Comparison of ENCODE assay signal across 16 cellular contexts in the genomic region with DNA sequence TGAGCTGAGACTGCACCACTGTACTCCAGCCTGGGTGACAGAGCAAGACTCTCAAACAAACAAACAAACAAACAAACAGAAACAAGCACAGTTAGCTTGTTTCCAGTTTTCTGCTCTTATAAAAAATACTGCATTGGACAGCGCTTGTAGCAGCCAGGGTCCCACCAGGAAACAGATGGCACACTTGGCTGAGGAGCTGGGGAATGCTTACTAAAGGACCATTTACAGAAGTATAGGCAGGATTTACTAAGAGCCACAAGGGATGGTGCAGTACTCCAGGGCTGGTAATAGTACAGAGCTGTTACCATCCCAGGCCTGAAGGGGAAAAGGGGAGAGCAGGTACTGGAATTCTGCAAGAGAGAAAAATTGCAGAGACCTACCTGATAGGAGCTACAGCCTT.
"Had no signal": no experiment of that assay in that cellular context is flagged by ENCODE, and none has a peak within 500 bp of the region (broad histone marks: within the 10 kb centered on the region; RNA-seq: fewer than 3 reads in every experiment).

No MANE protein-coding gene starts in this region.

- ATAC-seq: activated CD8-positive, alpha-beta T cell treated with anti-CD3 and anti-CD28 coated beads for 36 hours; body of pancreas; psoas muscle; T-helper 17 cell; upper lobe of right lung had no signal

- H3K27ac Mint-ChIP-seq: activated CD8-positive, alpha-beta T cell treated with anti-CD3 and anti-CD28 coated beads for 36 hours; activated naive CD8-positive, alpha-beta T cell; stimulated activated naive CD8-positive, alpha-beta T cell treated with anti-CD3 and anti-CD28 coated beads, Interleukin-15, Interleukin-2, amounts not matched to agents 100 ng/mL and 50 ng/mL, for 24 hours; T-helper 17 cell had no signal

- DNase-seq: activated CD4-positive, alpha-beta T cell treated with anti-CD3 and anti-CD28 coated beads for 48 hours; activated CD8-positive, alpha-beta memory T cell treated with anti-CD3 and anti-CD28 coated beads, Interleukin-2, amount 50 U/mL, for 4 hours; activated CD8-positive, alpha-beta T cell treated with anti-CD3 and anti-CD28 coated beads for 36 hours; activated gamma-delta T cell treated with Interleukin-2 at 50 U/mL for 16 hours; amygdala; cortex of kidney; effector CD4-positive, alpha-beta T cell; midbrain; psoas muscle; right lobe of liver; T-helper 17 cell; upper lobe of right lung had no signal

- H3K4me3 Mint-ChIP-seq: activated CD8-positive, alpha-beta T cell treated with anti-CD3 and anti-CD28 coated beads for 36 hours; activated naive CD8-positive, alpha-beta T cell; stimulated activated naive CD8-positive, alpha-beta T cell treated with anti-CD3 and anti-CD28 coated beads, Interleukin-15, Interleukin-2, amounts not matched to agents 100 ng/mL and 50 ng/mL, for 24 hours; T-helper 17 cell had no signal

- H3K4me3 ChIP-seq: body of pancreas, psoas muscle, right lobe of liver, smooth muscle cell, upper lobe of right lung had no signal
